Comparison of ENCODE assay signal across 9 cellular contexts in genomic region chr1:91844862-91845528, GRCh38. TPM values are rescaled to one million over a fixed set of nuclear protein-coding genes. Genes with fewer than 3 reads are reported as not detected.
A peak's percentile ranks its signal among the peaks of the same experiment; 100 is the strongest.
DNase-seq lines count a peak whose midpoint lies in the region; ATAC-seq and TF ChIP-seq lines count a peak whose summit lies in the region.
"Had no signal": no experiment of that assay in that cellular context is flagged by ENCODE, and none has a peak within 500 bp of the region (broad histone marks: within the 10 kb centered on the region; RNA-seq: fewer than 3 reads in every experiment).

No MANE protein-coding gene starts in this region.

- no peaks in the 10 kb centered on the region for H3K9me3 Mint-ChIP-seq in immature natural killer cell

- H3K9me3 ChIP-seq in HEK293 (ENCODE audit: control insufficient read depth, insufficient read depth, low read depth, low read length) (no peaks in the 10 kb centered on the region), body of pancreas (no peaks in the 10 kb centered on the region)

- no peaks in the 10 kb centered on the region for H3K36me3 Mint-ChIP-seq in immature natural killer cell

- no peaks in the 10 kb centered on the region for H3K36me3 ChIP-seq in HEK293 (ENCODE audit: control insufficient read depth in 2 of 2, insufficient read depth in 1 of 2, low read length in 2 of 2)
- H3K36me3 ChIP-seq in body of pancreas (replicated peaks in 1 of 2; ENCODE audit: insufficient read depth in 1 of 2, low read depth in 2 of 2), result no peaks in the 10 kb centered on the region

- H3K4me1 ChIP-seq in HEK293 (ENCODE audit: control insufficient read depth, insufficient read depth, low read length), result peaks cover 30% of the 10 kb centered on the region
- peaks cover 34% of the 10 kb centered on the region for H3K4me1 ChIP-seq in body of pancreas

- intact Hi-C loops in body of pancreas (cut with DNase I), result no loop called here

- CTCF ChIA-PET in HEK293 (lab: Yijun Ruan, JAX), result interaction anchor here (1.2 kb wide), 1 partner anchor 39 kb away, joined by 3 read pairs; no protein-coding TSS in a partner anchor

- H3K4me3 Mint-ChIP-seq in immature natural killer cell, result peak overlapping the region; percentile 55 to 76 (median 60)

- TF ChIP-seq CTCF in HEK293 (tag by site-specific recombination; IDR thresholded peaks at IDR 0.05) (no peak), body of pancreas (IDR thresholded peaks at IDR 0.05) (no peak)

- no peak for TF ChIP-seq POLR2A in body of pancreas (IDR thresholded peaks at IDR 0.05)

- H3K27ac Mint-ChIP-seq in immature natural killer cell, result peak overlapping the region; percentile 70 to 86 (median 81)

- POLR2A ChIA-PET in HEK293 (lab: Yijun Ruan, JAX), result no interaction called here

- DNase-seq in body of pancreas, result peak; percentile 18 to 41 (median 34)
- no peak for DNase-seq in immature natural killer cell
- DNase-seq in COR-L47 (lab: John Stamatoyannopoulos, UW), result no peak
- DNase-seq in NCI-H1930 (lab: John Stamatoyannopoulos, UW), result no peak
- no peak for DNase-seq in NCI-H1694 (lab: John Stamatoyannopoulos, UW)
- DNase-seq: NCI-H2171 had no signal

- H3K4me1 Mint-ChIP-seq in immature natural killer cell, result peaks cover 87 to 93% of the 10 kb centered on the region in 2 donors

- no peaks in the 10 kb centered on the region for H3K27me3 Mint-ChIP-seq in immature natural killer cell (ENCODE audit: low read depth in 3 of 3)

- WGBS in body of pancreas, 2 donors, result 37 to 44% methylated on average over 6 of the region's 6 CpGs

- no peaks in the 10 kb centered on the region for H3K27me3 ChIP-seq in body of pancreas

- H3K27ac ChIP-seq in HEK293 (ENCODE audit: extremely low read depth, low read depth, low read length) (peak overlapping the region; percentile 12; the same call in 1 of the 2 replicates), body of pancreas (peak overlapping the region; percentile 30 to 53 (median 48)), skin epidermis (peak overlapping the region in 13 of 21 experiments; percentile 13 to 78 (median 45))

- ATAC-seq in body of pancreas (peak; percentile 75), HG03097 (IDR thresholded peaks at IDR 0.05; ENCODE audit: low FRiP score, unreplicated experiment) (no peak)

- H3K4me3 ChIP-seq in HEK293 (ENCODE audit: low read depth, low read length), result no peak overlapping the region
- H3K4me3 ChIP-seq in body of pancreas, result no peak overlapping the region
- H3K4me3 ChIP-seq in skin epidermis, result no peak overlapping the region

TF ChIP-seq in HEK293, 187 proteins besides CTCF, POLR2A, EP300 and RAD21:
- TF ChIP-seq ZNF768 (tag by site-specific recombination; IDR thresholded peaks at IDR 0.05) (no peak), ZNF362 (tag by site-specific recombination; IDR thresholded peaks at IDR 0.05) (no peak), ZBTB21 (tag by site-specific recombination; IDR thresholded peaks at IDR 0.05) (no peak), KLF8 (tag by site-specific recombination; IDR thresholded peaks at IDR 0.05) (no peak), ZNF639 (tag by site-specific recombination; IDR thresholded peaks at IDR 0.05) (no peak), ZNF596 (tag by site-specific recombination; IDR thresholded peaks at IDR 0.05) (no peak), SCRT1 (tag by site-specific recombination; IDR thresholded peaks at IDR 0.05; ENCODE audit: borderline replicate concordance) (0 out of 2 replicates have a peak, but pooled peaks have one; percentile 14), SCRT2 (tag by site-specific recombination; IDR thresholded peaks at IDR 0.05) (peak; percentile 55), ZNF248 (tag by site-specific recombination; IDR thresholded peaks at IDR 0.05) (no peak), ZNF549 (tag by site-specific recombination; IDR thresholded peaks at IDR 0.05) (no peak), ZSCAN16 (tag by site-specific recombination; IDR thresholded peaks at IDR 0.05) (no peak), HOXC10 (CRISPR knock-in tag; IDR thresholded peaks at IDR 0.05) (no peak), ZNF777 (tag by site-specific recombination; IDR thresholded peaks at IDR 0.05; ENCODE audit: borderline replicate concordance) (no peak), HOXD13 (CRISPR knock-in tag; IDR thresholded peaks at IDR 0.05; ENCODE audit: borderline replicate concordance) (no peak), ZNF521 (tag by site-specific recombination; IDR thresholded peaks at IDR 0.05) (no peak), ZNF280C (tag by site-specific recombination; IDR thresholded peaks at IDR 0.05) (no peak)
- TF ChIP-seq, protein P1, sequence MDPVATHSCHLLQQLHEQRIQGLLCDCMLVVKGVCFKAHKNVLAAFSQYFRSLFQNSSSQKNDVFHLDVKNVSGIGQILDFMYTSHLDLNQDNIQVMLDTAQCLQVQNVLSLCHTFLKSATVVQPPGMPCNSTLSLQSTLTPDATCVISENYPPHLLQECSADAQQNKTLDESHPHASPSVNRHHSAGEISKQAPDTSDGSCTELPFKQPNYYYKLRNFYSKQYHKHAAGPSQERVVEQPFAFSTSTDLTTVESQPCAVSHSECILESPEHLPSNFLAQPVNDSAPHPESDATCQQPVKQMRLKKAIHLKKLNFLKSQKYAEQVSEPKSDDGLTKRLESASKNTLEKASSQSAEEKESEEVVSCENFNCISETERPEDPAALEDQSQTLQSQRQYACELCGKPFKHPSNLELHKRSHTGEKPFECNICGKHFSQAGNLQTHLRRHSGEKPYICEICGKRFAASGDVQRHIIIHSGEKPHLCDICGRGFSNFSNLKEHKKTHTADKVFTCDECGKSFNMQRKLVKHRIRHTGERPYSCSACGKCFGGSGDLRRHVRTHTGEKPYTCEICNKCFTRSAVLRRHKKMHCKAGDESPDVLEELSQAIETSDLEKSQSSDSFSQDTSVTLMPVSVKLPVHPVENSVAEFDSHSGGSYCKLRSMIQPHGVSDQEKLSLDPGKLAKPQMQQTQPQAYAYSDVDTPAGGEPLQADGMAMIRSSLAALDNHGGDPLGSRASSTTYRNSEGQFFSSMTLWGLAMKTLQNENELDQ (tag by site-specific recombination; IDR thresholded peaks at IDR 0.05; ENCODE audit: low read depth), result no peak

RNA-seq across cellular contexts. Expression of gene TGFBR3, which starts 41.0 kb away (rescaled TPM):
- total RNA-seq in body of pancreas, result 10 to 100 TPM; 52.4 to 63.6 TPM
- 100 to 1,000 TPM; 141 to 245 (median 183) TPM for polyA plus RNA-seq in immature natural killer cell

Comparison
In these comparisons a context has a peak if more than half of its experiments do, and no peak if none do; other contexts are left out.
1. DNase-seq: peak in body of pancreas (4 of 4); none in immature natural killer cell (0 of 3), COR-L47 (single experiment), NCI-H1930 (0 of 2) and NCI-H1694 (single experiment).
2. Peak in every context shown above with its lines, with median percentiles within 50 percentile points of each other: H3K27ac ChIP-seq.